In the genomic region with DNA sequence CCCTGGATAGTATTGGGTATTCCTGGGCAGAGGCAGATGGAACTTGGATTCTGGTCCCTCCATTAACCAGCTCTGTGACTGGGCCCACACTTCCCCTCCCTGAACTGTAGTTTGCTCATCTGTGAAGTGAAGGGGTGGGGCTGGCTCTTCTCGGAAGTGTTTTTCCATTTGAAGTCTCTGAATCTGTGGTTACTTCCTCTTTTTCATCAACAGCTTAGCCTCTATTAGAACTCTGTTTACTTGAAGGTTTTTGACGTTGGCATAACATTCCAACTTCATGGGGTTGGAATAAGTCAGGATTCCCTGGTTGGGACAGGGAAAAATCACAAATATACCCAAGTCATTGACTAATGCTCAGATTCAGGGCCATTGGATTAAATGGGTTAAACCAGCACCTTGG, we compare ENCODE assay signal across 9 cellular contexts. TPM values are rescaled to one million over a fixed set of nuclear protein-coding genes. Genes with fewer than 3 reads are reported as not detected.
DNase-seq lines count a peak whose midpoint lies in the region; ATAC-seq and TF ChIP-seq lines count a peak whose summit lies in the region.
"Had no signal": no experiment of that assay in that cellular context is flagged by ENCODE, and none has a peak within 500 bp of the region (broad histone marks: within the 10 kb centered on the region; RNA-seq: fewer than 3 reads in every experiment).

No MANE protein-coding gene starts in this region.

- CTCF ChIA-PET in activated CD4-positive, alpha-beta T cell treated with anti-CD3 and anti-CD28 coated beads for 36 hours (lab: Charles Lee): interaction anchor here (0.7 to 5.7 kb wide), 12 partner anchors 9 to 166 kb away, joined by 3 to 31 read pairs (median 4); a partner anchor contains a TSS

- ATAC-seq in heart right ventricle (no peak), HG03378 (IDR thresholded peaks at IDR 0.05; ENCODE audit: unreplicated experiment) (peak; percentile 70), memory B cell (ENCODE audit: low read depth) (peak; percentile 83)
- peak; percentile 60 for ATAC-seq in activated CD4-positive, alpha-beta T cell treated with anti-CD3 and anti-CD28 coated beads for 36 hours

- peak in 1 of 2 donors; percentile 37 for DNase-seq in heart right ventricle
- no peak for DNase-seq in right atrium auricular region (ENCODE audit: low spot score)
- DNase-seq in activated CD4-positive, alpha-beta T cell treated with anti-CD3 and anti-CD28 coated beads for 36 hours: peak; percentile 80
- peak in 1 of 2 donors; percentile 63 for DNase-seq in memory B cell (ENCODE audit: low spot score in 2 of 2)
- no peak for DNase-seq in foreskin fibroblast
- no peak for DNase-seq in NCI-H2029 treated with DMSO at 0.1 percent for 48 hours (lab: John Stamatoyannopoulos, UW)
- no peak for DNase-seq in SJCRH30

- intact Hi-C loops in heart right ventricle (cut with DNase I): no loop called here
- intact Hi-C loops in activated CD4-positive, alpha-beta T cell treated with anti-CD3 and anti-CD28 coated beads for 36 hours (cut with DNase I, micrococcal nuclease): loop anchor here in 1 of 2 experiments (2.0 kb wide), 1 partner anchor 160 kb away; no protein-coding TSS in a partner anchor

- H3K27ac Mint-ChIP-seq in activated CD4-positive, alpha-beta T cell treated with anti-CD3 and anti-CD28 coated beads for 36 hours: peak overlapping the region; percentile 93
- peak overlapping the region; percentile 88 for H3K27ac Mint-ChIP-seq in memory B cell

- H3K27ac ChIP-seq in heart right ventricle (peak overlapping the region in 9 of 10 donors; percentile 2 to 97 (median 34)), right atrium auricular region (peak overlapping the region in 1 of 2 donors; percentile 43), SJCRH30 (no peak overlapping the region)

- H3K4me1 Mint-ChIP-seq in activated CD4-positive, alpha-beta T cell treated with anti-CD3 and anti-CD28 coated beads for 36 hours: peaks cover 80% of the 10 kb centered on the region
- H3K4me1 Mint-ChIP-seq in memory B cell: peaks cover 70% of the 10 kb centered on the region

- peak overlapping the region; percentile 99 for H3K4me3 Mint-ChIP-seq in activated CD4-positive, alpha-beta T cell treated with anti-CD3 and anti-CD28 coated beads for 36 hours
- H3K4me3 Mint-ChIP-seq in memory B cell: peak overlapping the region; percentile 99

- H3K36me3 Mint-ChIP-seq in activated CD4-positive, alpha-beta T cell treated with anti-CD3 and anti-CD28 coated beads for 36 hours (ENCODE audit: low read depth): peaks cover 46% of the 10 kb centered on the region
- H3K36me3 Mint-ChIP-seq in memory B cell: peaks cover 46% of the 10 kb centered on the region

- POLR2A ChIA-PET in activated CD4-positive, alpha-beta T cell treated with anti-CD3 and anti-CD28 coated beads for 36 hours (lab: Charles Lee): interaction anchor here (1.3 kb wide), 1 partner anchor 15 kb away, joined by 3 read pairs; no protein-coding TSS in a partner anchor

- 46 to 64% methylated on average over 2 of the region's 2 CpGs for WGBS in heart right ventricle, 2 donors

- H3K4me1 ChIP-seq in heart right ventricle (peaks cover 6 to 85% (median 79%) of the 10 kb centered on the region in 9 donors), right atrium auricular region (peaks cover 0 to 71% of the 10 kb centered on the region in 2 donors), SJCRH30 (peaks cover 4% of the 10 kb centered on the region)

- H3K36me3 ChIP-seq in heart right ventricle (peaks cover 0 to 13% (median 0%) of the 10 kb centered on the region in 9 donors), right atrium auricular region (no peaks in the 10 kb centered on the region), SJCRH30 (no peaks in the 10 kb centered on the region)

- TF ChIP-seq CTCF in heart right ventricle (IDR thresholded peaks at IDR 0.05) (no peak), right atrium auricular region (IDR thresholded peaks at IDR 0.05) (no peak), foreskin fibroblast (IDR thresholded peaks at IDR 0.05; ENCODE audit: low read depth, low read length) (no peak)

- H3K4me3 ChIP-seq in heart right ventricle (peak overlapping the region in 1 of 10 donors; percentile 84), right atrium auricular region (no peak overlapping the region), foreskin fibroblast (ENCODE audit: low read depth in 1 of 2, low read length in 2 of 2) (no peak overlapping the region), SJCRH30 (no peak overlapping the region)

- H3K9me3 Mint-ChIP-seq in activated CD4-positive, alpha-beta T cell treated with anti-CD3 and anti-CD28 coated beads for 36 hours (ENCODE audit: low read depth): no peaks in the 10 kb centered on the region
- H3K9me3 Mint-ChIP-seq in memory B cell: no peaks in the 10 kb centered on the region

- no peaks in the 10 kb centered on the region for H3K27me3 Mint-ChIP-seq in activated CD4-positive, alpha-beta T cell treated with anti-CD3 and anti-CD28 coated beads for 36 hours
- no peaks in the 10 kb centered on the region for H3K27me3 Mint-ChIP-seq in memory B cell

- no peaks in the 10 kb centered on the region for H3K9me3 ChIP-seq in heart right ventricle
- H3K9me3 ChIP-seq in right atrium auricular region: no peaks in the 10 kb centered on the region
- no peaks in the 10 kb centered on the region for H3K9me3 ChIP-seq in SJCRH30 (replicated peaks)

- H3K27me3 ChIP-seq in heart right ventricle: no peaks in the 10 kb centered on the region
- H3K27me3 ChIP-seq in right atrium auricular region: no peaks in the 10 kb centered on the region
- no peaks in the 10 kb centered on the region for H3K27me3 ChIP-seq in SJCRH30

RNA-seq across cellular contexts. Expression of a gene that starts 3.6 kb away (rescaled TPM):
- total RNA-seq in heart right ventricle: 10 to 100 TPM in 6 of 10 donors, 1 to 10 TPM in 4; 6.3 to 37.2 (median 11.1) TPM
- polyA plus RNA-seq in heart right ventricle: 10 to 100 TPM in 1 of 2 donors, 1 to 10 TPM in 1; 8.7 to 13.1 TPM
- 10 to 100 TPM; 11.9 to 37.3 TPM for total RNA-seq in right atrium auricular region
- total RNA-seq in activated CD4-positive, alpha-beta T cell treated with anti-CD3 and anti-CD28 coated beads for 36 hours: 10 to 100 TPM; 25.4 to 26.1 TPM
- 1.7 and 2.1 TPM in 2 replicates for total RNA-seq in SJCRH30 (2014; rRNA removed; shearing (Covaris generic))
- polyA plus RNA-seq: AG04450 had no signal

Comparison
In these comparisons a context has a peak if more than half of its experiments do, and no peak if none do; other contexts are left out.
1. ATAC-seq: peak in HG03378 (single experiment), activated CD4-positive, alpha-beta T cell treated with anti-CD3 and anti-CD28 coated beads for 36 hours (single experiment) and memory B cell (single experiment); none in heart right ventricle (0 of 8).